In genomic region chr22:30609260-30610185, GRCh38 we compare ENCODE assay signal across 8 cellular contexts.
DNase-seq lines count a peak whose midpoint lies in the region; ATAC-seq and TF ChIP-seq lines count a peak whose summit lies in the region.

No MANE protein-coding gene starts in this region.

- H3K4me3 Mint-ChIP-seq in T-helper 2 cell treated with Interferon-gamma antibody and Interleukin-4, amounts not matched to agents 5 μg/mL and 100 μg/mL, for 36 hours = peak overlapping the region; percentile 44

- peak overlapping the region; percentile 19 for H3K27ac ChIP-seq in parathyroid adenoma

- no peaks in the 10 kb centered on the region for H3K36me3 ChIP-seq in parathyroid adenoma (ENCODE audit: control insufficient read depth, insufficient read depth, low read length)

- TF ChIP-seq CTCF in fibroblast of pulmonary artery (IDR thresholded peaks at IDR 0.05; ENCODE audit: low read length, missing control alignments) = no peak
- no peak for TF ChIP-seq CTCF in parathyroid adenoma (IDR thresholded peaks at IDR 0.05)

- no peak overlapping the region for H2AFZ ChIP-seq in parathyroid adenoma

- no peak overlapping the region for H3K9ac ChIP-seq in parathyroid adenoma

- no peaks in the 10 kb centered on the region for H3K9me3 Mint-ChIP-seq in T-helper 2 cell treated with Interferon-gamma antibody and Interleukin-4, amounts not matched to agents 5 μg/mL and 100 μg/mL, for 36 hours

- no peaks in the 10 kb centered on the region for H3K27me3 ChIP-seq in parathyroid adenoma (ENCODE audit: control insufficient read depth, insufficient read depth, low read length)

- no peaks in the 10 kb centered on the region for H3K79me2 ChIP-seq in parathyroid adenoma

- H3K4me3 ChIP-seq in fibroblast of pulmonary artery (replicated peaks; ENCODE audit: low read depth, low read length) (no peak overlapping the region), parathyroid adenoma (ENCODE audit: low read depth, low read length) (no peak overlapping the region)

- peaks cover 4% of the 10 kb centered on the region for H3K4me1 ChIP-seq in parathyroid adenoma

- H3K4me2 ChIP-seq in parathyroid adenoma (ENCODE audit: low read length) = no peak overlapping the region

- peak; percentile 39 for ATAC-seq in HG02852 (IDR thresholded peaks at IDR 0.05; ENCODE audit: unreplicated experiment)

- no peaks in the 10 kb centered on the region for H3K36me3 Mint-ChIP-seq in T-helper 2 cell treated with Interferon-gamma antibody and Interleukin-4, amounts not matched to agents 5 μg/mL and 100 μg/mL, for 36 hours (ENCODE audit: low read depth)

- H3K9me3 ChIP-seq in parathyroid adenoma (ENCODE audit: control insufficient read depth, low read length) = no peaks in the 10 kb centered on the region

- peaks cover 4% of the 10 kb centered on the region for H3K27me3 Mint-ChIP-seq in T-helper 2 cell treated with Interferon-gamma antibody and Interleukin-4, amounts not matched to agents 5 μg/mL and 100 μg/mL, for 36 hours (ENCODE audit: low read depth)

- H3K27ac Mint-ChIP-seq in T-helper 2 cell treated with Interferon-gamma antibody and Interleukin-4, amounts not matched to agents 5 μg/mL and 100 μg/mL, for 36 hours = peak overlapping the region; percentile 76

- peak; percentile 90 for DNase-seq in GM03348 (ENCODE audit: low spot score)
- DNase-seq in T-helper 2 cell treated with Interferon-gamma antibody and Interleukin-4, amounts not matched to agents 5 μg/mL and 100 μg/mL, for 36 hours (ENCODE audit: low spot score) = peak; percentile 61
- peak; percentile 78 for DNase-seq in fibroblast of pulmonary artery (ENCODE audit: low read depth)
- DNase-seq in middle frontal gyrus (ENCODE audit: extremely low spot score, low spot score) = no peak
- no peak for DNase-seq in NCI-H526 (lab: John Stamatoyannopoulos, UW)
- DNase-seq in GOT3 (lab: John Stamatoyannopoulos, UW) = no peak

- H3K4me1 Mint-ChIP-seq in T-helper 2 cell treated with Interferon-gamma antibody and Interleukin-4, amounts not matched to agents 5 μg/mL and 100 μg/mL, for 36 hours (ENCODE audit: low read depth) = peaks cover 36% of the 10 kb centered on the region

Comparison
In these comparisons a context has a peak if more than half of its experiments do, and no peak if none do; other contexts are left out.
1. DNase-seq: peak in GM03348 (single experiment), T-helper 2 cell treated with Interferon-gamma antibody and Interleukin-4, amounts not matched to agents 5 μg/mL and 100 μg/mL, for 36 hours (single experiment) and fibroblast of pulmonary artery (single experiment); none in middle frontal gyrus (single experiment), NCI-H526 (0 of 2) and GOT3 (single experiment).